Comparison of ENCODE assay signal across 27 cellular contexts in the genomic region with DNA sequence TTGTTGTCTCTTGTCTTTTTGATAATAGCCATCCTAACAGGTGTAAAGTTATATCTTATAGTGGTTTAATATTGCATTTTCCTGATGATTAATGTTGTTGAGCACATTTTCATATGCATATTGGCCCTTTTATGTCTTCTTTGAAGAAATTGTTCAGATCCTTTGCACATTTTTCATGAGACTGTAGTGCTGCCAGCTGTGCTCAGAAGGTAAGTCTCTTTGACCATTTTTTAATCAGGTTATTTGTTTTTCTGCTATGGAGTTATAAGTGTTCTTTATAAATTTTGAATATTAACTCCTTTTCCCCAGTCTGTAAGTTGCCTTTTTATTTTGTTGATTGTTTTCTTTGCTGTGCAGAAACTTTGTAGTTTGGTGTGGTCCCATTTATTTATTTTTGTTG.
"Had no signal": no experiment of that assay in that cellular context is flagged by ENCODE, and none has a peak within 500 bp of the region (broad histone marks: within the 10 kb centered on the region; RNA-seq: fewer than 3 reads in every experiment).

No MANE protein-coding gene starts in this region.

- H3K9me3 ChIP-seq: colonic mucosa, esophagus squamous epithelium, left lung, lower lobe of right lung, mucosa of descending colon had no signal

- FAIRE-seq: endometrium, islet of Langerhans, keratinocyte had no signal

- H3K27me3 ChIP-seq: colonic mucosa had no signal

- H3K4me1 ChIP-seq: colonic mucosa, esophagus squamous epithelium, gastrocnemius medialis, heart right ventricle, left lung, lower lobe of right lung had no signal

- H3K4me3 ChIP-seq: colonic mucosa, esophagus squamous epithelium, gastrocnemius medialis, heart right ventricle, left lung, lower lobe of right lung, mucosa of descending colon had no signal

- H3K27ac ChIP-seq: colonic mucosa, epithelial cell of prostate, esophagus squamous epithelium, gastrocnemius medialis, heart right ventricle, left lung, lower lobe of right lung had no signal

- H3K36me3 ChIP-seq: colonic mucosa, esophagus squamous epithelium, gastrocnemius medialis, heart right ventricle, left lung, lower lobe of right lung had no signal

- DNase-seq: colonic mucosa; cortex of kidney; effector CD8-positive, alpha-beta T cell; effector memory CD8-positive, alpha-beta T cell; endodermal cell; erythroblast; esophagus squamous epithelium; foreskin fibroblast; foreskin melanocyte; gastrocnemius medialis; glutamatergic neuron; head of caudate nucleus; heart right ventricle; hippocampal formation; left cardiac atrium; left lung; left ventricle myocardium superior; lower lobe of right lung; mesendoderm; mucosa of descending colon; naive B cell; naive thymus-derived CD8-positive, alpha-beta T cell had no signal

- ATAC-seq: effector memory CD8-positive, alpha-beta T cell; esophagus mucosa; gastrocnemius medialis; heart right ventricle; left cardiac atrium; left lung; left ventricle myocardium superior; lower lobe of right lung; mucosa of descending colon; naive thymus-derived CD8-positive, alpha-beta T cell had no signal
